8 cellular contexts compared by ENCODE assay signal in genomic region chr15:68817304-68818087, GRCh38. TPM values are rescaled to one million over a fixed set of nuclear protein-coding genes. Genes with fewer than 3 reads are reported as not detected.
DNase-seq lines count a peak whose midpoint lies in the region; TF ChIP-seq lines count a peak whose summit lies in the region.

No MANE protein-coding gene starts in this region.

- TF ChIP-seq POLR2A in tibial nerve (IDR thresholded peaks at IDR 0.05): peak; percentile 8 to 31

- peak overlapping the region; percentile 96 for H3K4me3 ChIP-seq in HUES48 (ENCODE audit: low read depth, low read length)
- peak overlapping the region; percentile 69 to 99 (median 85) for H3K4me3 ChIP-seq in tibial nerve

- TF ChIP-seq EP300 in tibial nerve (IDR thresholded peaks at IDR 0.05): peak in 1 of 2 donors; percentile 52

- CTCF ChIA-PET in activated naive CD4-positive, alpha-beta T cell treated with anti-CD3 and anti-CD28 coated beads for 36 hours (lab: Charles Lee): interaction anchor here (0.9 to 2.5 kb wide), 3 partner anchors 11 to 59 kb away, joined by 3 to 9 read pairs (median 8); no protein-coding TSS in a partner anchor

- no peaks in the 10 kb centered on the region for H3K9me3 Mint-ChIP-seq in activated naive CD4-positive, alpha-beta T cell treated with anti-CD3 and anti-CD28 coated beads for 36 hours

- peak; percentile 60 for DNase-seq in NCI-H82 (lab: John Stamatoyannopoulos, UW)
- DNase-seq in NCI-H82 treated with DMSO at 0.1 percent for 48 hours (lab: John Stamatoyannopoulos, UW; ENCODE audit: unreplicated experiment): no peak
- DNase-seq in SK-N-DZ (ENCODE audit: low spot score): peak; percentile 34
- peak; percentile 73 for DNase-seq in activated naive CD4-positive, alpha-beta T cell treated with anti-CD3 and anti-CD28 coated beads for 36 hours
- peak; percentile 76 for DNase-seq in globus pallidus (ENCODE audit: low spot score)
- DNase-seq in occipital lobe (lab: John Stamatoyannopoulos, UW): peak; percentile 72
- peak; percentile 38 to 61 for DNase-seq in tibial nerve (ENCODE audit: low spot score in 2 of 2)

- peak overlapping the region; percentile 97 for H3K4me3 Mint-ChIP-seq in activated naive CD4-positive, alpha-beta T cell treated with anti-CD3 and anti-CD28 coated beads for 36 hours

- H3K36me3 ChIP-seq in HUES48 (ENCODE audit: control insufficient read depth, insufficient read depth, low read length) (no peaks in the 10 kb centered on the region; the same call in 1 of the 2 replicates), tibial nerve (no peaks in the 10 kb centered on the region)

- H3K9me3 ChIP-seq in HUES48 (ENCODE audit: control insufficient read depth, insufficient read depth, low read length) (no peaks in the 10 kb centered on the region), tibial nerve (no peaks in the 10 kb centered on the region)

- H3K27me3 ChIP-seq in HUES48 (ENCODE audit: control insufficient read depth, insufficient read depth, low read length): peaks cover 17% of the 10 kb centered on the region
- no peaks in the 10 kb centered on the region for H3K27me3 ChIP-seq in tibial nerve

- peak in 1 of 5 experiments; percentile 15 for TF ChIP-seq CTCF in tibial nerve (IDR thresholded peaks at IDR 0.05)

- H3K4me1 ChIP-seq in HUES48 (ENCODE audit: control insufficient read depth, insufficient read depth, low read length) (peaks cover 45% of the 10 kb centered on the region), tibial nerve (peaks cover 0 to 49% (median 38%) of the 10 kb centered on the region in 4 donors)

- H3K4me1 Mint-ChIP-seq in activated naive CD4-positive, alpha-beta T cell treated with anti-CD3 and anti-CD28 coated beads for 36 hours (ENCODE audit: low read depth): peaks cover 45% of the 10 kb centered on the region

- 0% methylated on average over 48 to 61 of the region's 64 CpGs for WGBS in tibial nerve, 2 donors

- H3K27me3 Mint-ChIP-seq in activated naive CD4-positive, alpha-beta T cell treated with anti-CD3 and anti-CD28 coated beads for 36 hours (ENCODE audit: low read depth): no peaks in the 10 kb centered on the region

- peaks cover 25% of the 10 kb centered on the region for H3K36me3 Mint-ChIP-seq in activated naive CD4-positive, alpha-beta T cell treated with anti-CD3 and anti-CD28 coated beads for 36 hours (ENCODE audit: low read depth)

- intact Hi-C loops in activated naive CD4-positive, alpha-beta T cell treated with anti-CD3 and anti-CD28 coated beads for 36 hours (cut with micrococcal nuclease): loop anchor here (1.0 to 5.0 kb wide), 5 partner anchors 26 to 1280 kb away; partner anchors contain the start of genes PIAS1, RPLP1 and TLE3

- H3K27ac ChIP-seq in HUES48 (ENCODE audit: low read depth, low read length): peak overlapping the region; percentile 98
- H3K27ac ChIP-seq in tibial nerve: peak overlapping the region; percentile 93 to 99 (median 98)

- peak overlapping the region; percentile 98 for H3K27ac Mint-ChIP-seq in activated naive CD4-positive, alpha-beta T cell treated with anti-CD3 and anti-CD28 coated beads for 36 hours

- peak overlapping the region; percentile 92 for H3K9ac ChIP-seq in HUES48 (ENCODE audit: low read depth, low read length)

RNA-seq across cellular contexts. Expression of gene ANP32A, which starts 3.2 kb away (rescaled TPM):
- polyA plus RNA-seq in SK-N-DZ (2014; cell fraction: cytosol; rRNA removed): 160 and 194 TPM in 2 replicates
- 68.4 and 81.7 TPM in 2 replicates for polyA plus RNA-seq in SK-N-DZ (2014; cell fraction: nucleus; rRNA removed)
- 100 to 1,000 TPM; 216 to 245 TPM for total RNA-seq in activated naive CD4-positive, alpha-beta T cell treated with anti-CD3 and anti-CD28 coated beads for 36 hours
- total RNA-seq in occipital lobe (109 TPM), tibial nerve (10 to 100 TPM; 33.1 to 65.1 (median 41.1) TPM)
